21 cellular contexts compared by ENCODE assay signal in genomic region chr12:64522807-64523206, GRCh38.
DNase-seq lines count a peak whose midpoint lies in the region; ATAC-seq and TF ChIP-seq lines count a peak whose summit lies in the region.
"Had no signal": no experiment of that assay in that cellular context is flagged by ENCODE, and none has a peak within 500 bp of the region (broad histone marks: within the 10 kb centered on the region; RNA-seq: fewer than 3 reads in every experiment).

No MANE protein-coding gene starts in this region.

- CTCF ChIA-PET in MCF 10A (lab: Yijun Ruan, JAX), result interaction anchor here (0.7 to 5.1 kb wide), 3 partner anchors 12 to 27 kb away, joined by 3 to 26 read pairs (median 3); no protein-coding TSS in a partner anchor
- CTCF ChIA-PET in SK-N-SH (lab: Yijun Ruan, JAX), result interaction anchor here (1.0 to 1.2 kb wide), 2 partner anchors 18 to 27 kb away, joined by 3 to 5 read pairs; no protein-coding TSS in a partner anchor

- intact Hi-C loops in MCF 10A (cut with micrococcal nuclease), result no loop called here
- intact Hi-C loops in breast epithelium (cut with DNase I; ENCODE audit: low total_unique reads), result no loop called here

- TF ChIP-seq CTCF in MCF 10A (IDR thresholded peaks at IDR 0.05; ENCODE audit: unreplicated experiment) (no peak), breast epithelium (IDR thresholded peaks at IDR 0.05) (no peak), SK-N-SH (IDR thresholded peaks at IDR 0.05) (no peak), fibroblast of mammary gland (conservative IDR thresholded peaks at IDR 0.05; ENCODE audit: control insufficient read depth, insufficient read depth, low read depth, low read length) (no peak), smooth muscle cell (IDR thresholded peaks at IDR 0.05; ENCODE audit: borderline replicate concordance, insufficient read depth, poor library complexity, severe bottlenecking) (no peak)

- peak overlapping the region; percentile 63; the same call in 1 of the 2 replicates for H2AFZ ChIP-seq in SK-N-SH (ENCODE audit: low read depth)
- peak overlapping the region; percentile 81 for H2AFZ ChIP-seq in smooth muscle cell (ENCODE audit: low read depth)

- H3K4me3 ChIP-seq in breast epithelium, result no peak overlapping the region
- H3K4me3 ChIP-seq in SK-N-SH (ENCODE audit: low read depth in 2 of 2, low read length in 1 of 2), result no peak overlapping the region
- no peak overlapping the region for H3K4me3 ChIP-seq in fibroblast of mammary gland (ENCODE audit: control insufficient read depth, low read depth, low read length)
- no peak overlapping the region for H3K4me3 ChIP-seq in smooth muscle cell
- H3K4me3 ChIP-seq: A549, left ventricle myocardium inferior, upper lobe of right lung had no signal

- BruUV-seq in MCF 10A (replicated peaks; lab: Mats Ljungman, UMichigan), result no TSS peak

- H3K9ac ChIP-seq in SK-N-SH (no peak overlapping the region), smooth muscle cell (ENCODE audit: low read depth) (no peak overlapping the region)

- ATAC-seq in HG03520 (IDR thresholded peaks at IDR 0.05; ENCODE audit: unreplicated experiment), result no peak
- ATAC-seq: A549; activated CD8-positive, alpha-beta T cell treated with anti-CD3 and anti-CD28 coated beads, Interleukin-2, amount 10 ng/mL, durations not matched to agents 7 days and 5 days; activated T-cell treated with anti-CD3 and anti-CD28 coated beads, Interleukin-2, amount 50 U/mL, for 4 hours; sciatic nerve; stimulated activated naive CD8-positive, alpha-beta T cell treated with anti-CD3 and anti-CD28 coated beads, Interleukin-15, amount 100 ng/mL, for 72 hours; upper lobe of right lung had no signal

- H3K36me3 ChIP-seq in breast epithelium (no peaks in the 10 kb centered on the region), SK-N-SH (replicated peaks in 1 of 2; ENCODE audit: control insufficient read depth in 1 of 2, insufficient read depth in 2 of 2, low read length in 1 of 2) (no peaks in the 10 kb centered on the region), smooth muscle cell (ENCODE audit: low read depth) (no peaks in the 10 kb centered on the region)
- H3K36me3 ChIP-seq: brain microvascular endothelial cell, left ventricle myocardium inferior, upper lobe of right lung had no signal

- POLR2A ChIA-PET in MCF 10A (lab: Yijun Ruan, JAX), result interaction anchor here (0.6 to 1.9 kb wide), 2 partner anchors 10 to 62 kb away, joined by 3 to 7 read pairs; no protein-coding TSS in a partner anchor
- POLR2A ChIA-PET in SK-N-SH (lab: Yijun Ruan, JAX), result no interaction called here

- no peaks in the 10 kb centered on the region for H3K9me3 ChIP-seq in breast epithelium
- H3K9me3 ChIP-seq in SK-N-SH, result no peaks in the 10 kb centered on the region
- no peaks in the 10 kb centered on the region for H3K9me3 ChIP-seq in smooth muscle cell (replicated peaks; ENCODE audit: low read depth)
- H3K9me3 ChIP-seq: A549, left ventricle myocardium inferior, upper lobe of right lung had no signal

- no peak overlapping the region for H3K4me3 Mint-ChIP-seq in MCF 10A (ENCODE audit: unreplicated experiment)
- H3K4me3 Mint-ChIP-seq: activated CD8-positive, alpha-beta T cell treated with anti-CD3 and anti-CD28 coated beads, Interleukin-2, amount 10 ng/mL, durations not matched to agents 7 days and 5 days; activated T-cell treated with anti-CD3 and anti-CD28 coated beads, Interleukin-2, amount 50 U/mL, for 4 hours; stimulated activated naive CD8-positive, alpha-beta T cell treated with anti-CD3 and anti-CD28 coated beads, Interleukin-15, amount 100 ng/mL, for 72 hours had no signal

- H3K27ac Mint-ChIP-seq in MCF 10A (ENCODE audit: low read depth, unreplicated experiment), result peak overlapping the region; percentile 59

- H4K20me1 ChIP-seq in SK-N-SH (ENCODE audit: insufficient read depth) (no peaks in the 10 kb centered on the region), smooth muscle cell (ENCODE audit: low read depth) (no peaks in the 10 kb centered on the region)

- no peak for TF ChIP-seq RAD21 in SK-N-SH (IDR thresholded peaks at IDR 0.05; ENCODE audit: low read length)

- H3K27me3 Mint-ChIP-seq in MCF 10A (ENCODE audit: insufficient read depth, unreplicated experiment), result no peaks in the 10 kb centered on the region

- no peaks in the 10 kb centered on the region for H3K79me2 ChIP-seq in SK-N-SH (ENCODE audit: insufficient read depth)
- H3K79me2 ChIP-seq in smooth muscle cell (ENCODE audit: low read depth), result no peaks in the 10 kb centered on the region

- DNase-seq in MCF 10A (ENCODE audit: unreplicated experiment), result peak; percentile 10
- DNase-seq in breast epithelium (ENCODE audit: low spot score in 2 of 2), result no peak
- no peak for DNase-seq in SK-N-SH
- peak; percentile 62 for DNase-seq in fibroblast of mammary gland (ENCODE audit: low read depth)
- no peak for DNase-seq in smooth muscle cell (lab: John Stamatoyannopoulos, UW; ENCODE audit: unreplicated experiment)
- DNase-seq in NCI-H1930 (lab: John Stamatoyannopoulos, UW), result no peak
- DNase-seq in RPMI8226, result no peak
- DNase-seq: activated CD8-positive, alpha-beta T cell treated with anti-CD3 and anti-CD28 coated beads, Interleukin-2, amount 10 ng/mL, durations not matched to agents 7 days and 5 days; activated naive CD4-positive, alpha-beta T cell treated with anti-CD3 and anti-CD28 coated beads, Interleukin-2, amount 50 U/mL, for 16 hours; activated T-cell treated with anti-CD3 and anti-CD28 coated beads, Interleukin-2, amount 50 U/mL, for 4 hours; brain microvascular endothelial cell; left ventricle myocardium inferior; NCI-H2081 treated with DMSO at 0.1 percent for 48 hours; NCI-H524; SHP77; stimulated activated CD4-positive, alpha-beta T cell treated with anti-CD3 and anti-CD28 coated beads, Interleukin-1b, Interleukin-23, amount 100 ng/mL, for 48 hours; upper lobe of right lung had no signal

- H3K4me2 ChIP-seq in SK-N-SH (peak overlapping the region; percentile 14; the same call in 1 of the 2 replicates), smooth muscle cell (no peak overlapping the region)
- H3K4me2 ChIP-seq: A549 had no signal

- H3K9me2 ChIP-seq in SK-N-SH, result no peaks in the 10 kb centered on the region

- H3K27ac ChIP-seq in breast epithelium, result no peak overlapping the region
- H3K27ac ChIP-seq in SK-N-SH (ENCODE audit: low read depth in 2 of 2, low read length in 1 of 2), result no peak overlapping the region; a peak in 1 of 4 replicates
- H3K27ac ChIP-seq in smooth muscle cell (ENCODE audit: low read depth), result no peak overlapping the region
- H3K27ac ChIP-seq: brain microvascular endothelial cell, left ventricle myocardium inferior, upper lobe of right lung had no signal

- H3K27me3 ChIP-seq in breast epithelium (no peaks in the 10 kb centered on the region), SK-N-SH (ENCODE audit: insufficient read depth) (no peaks in the 10 kb centered on the region), smooth muscle cell (ENCODE audit: low read depth) (no peaks in the 10 kb centered on the region)
- H3K27me3 ChIP-seq: brain microvascular endothelial cell, upper lobe of right lung had no signal

- H3K4me1 ChIP-seq in breast epithelium, result no peaks in the 10 kb centered on the region
- peaks cover 4 to 14% of the 10 kb centered on the region in 2 experiments; a peak in 2 of 4 replicates for H3K4me1 ChIP-seq in SK-N-SH (ENCODE audit: control insufficient read depth in 1 of 2, insufficient read depth in 2 of 2, low read depth in 1 of 2, low read length in 1 of 2)
- H3K4me1 ChIP-seq in smooth muscle cell (ENCODE audit: low read depth), result no peaks in the 10 kb centered on the region
- H3K4me1 ChIP-seq: left ventricle myocardium inferior, upper lobe of right lung had no signal

- H3F3A ChIP-seq in SK-N-SH (replicated peaks; ENCODE audit: insufficient read depth) (no peaks in the 10 kb centered on the region), smooth muscle cell (ENCODE audit: low read depth) (no peaks in the 10 kb centered on the region)

- TF ChIP-seq EP300 in SK-N-SH (IDR thresholded peaks at IDR 0.05; ENCODE audit: borderline replicate concordance in 1 of 2, low read depth in 1 of 2, low read length in 1 of 2), result no peak

- H3K4me1 Mint-ChIP-seq in MCF 10A (ENCODE audit: insufficient read depth, unreplicated experiment), result peaks cover 6% of the 10 kb centered on the region

- H3K36me3 Mint-ChIP-seq in MCF 10A (ENCODE audit: insufficient read depth, unreplicated experiment), result no peaks in the 10 kb centered on the region

- TF ChIP-seq POLR2A in breast epithelium (IDR thresholded peaks at IDR 0.05), result no peak

- no peaks in the 10 kb centered on the region for H3K9me3 Mint-ChIP-seq in MCF 10A (ENCODE audit: unreplicated experiment)
- H3K9me3 Mint-ChIP-seq: activated T-cell treated with anti-CD3 and anti-CD28 coated beads, Interleukin-2, amount 50 U/mL, for 4 hours; stimulated activated naive CD8-positive, alpha-beta T cell treated with anti-CD3 and anti-CD28 coated beads, Interleukin-15, amount 100 ng/mL, for 72 hours had no signal

- WGBS in SK-N-SH (ENCODE audit: low lambda C conversion rate), result 88% methylated on average over 4 of the region's 4 CpGs
- 73% methylated on average over 4 of the region's 4 CpGs for WGBS in smooth muscle cell (ENCODE audit: low lambda C conversion rate)

TF ChIP-seq in SK-N-SH, 30 proteins besides CTCF, POLR2A, EP300 and RAD21:
- TF ChIP-seq EZH2phosphoT487 (IDR thresholded peaks at IDR 0.05; ENCODE audit: borderline replicate concordance, low read depth), result no peak
- no peak for TF ChIP-seq TCF12 (IDR thresholded peaks at IDR 0.05)
- no peak for TF ChIP-seq FOXM1 (IDR thresholded peaks at IDR 0.05; ENCODE audit: low read depth)
- TF ChIP-seq NRF1 (IDR thresholded peaks at IDR 0.05; ENCODE audit: low read depth, low read length), result no peak
- TF ChIP-seq GATA2 (CRISPR knock-in tag; IDR thresholded peaks at IDR 0.05), result no peak
- 0 out of 2 replicates have a peak, but pooled peaks have one; percentile 14 for TF ChIP-seq FOSL2 (IDR thresholded peaks at IDR 0.05; ENCODE audit: borderline replicate concordance, low read depth)
- no peak for TF ChIP-seq RCOR1 (IDR thresholded peaks at IDR 0.05; ENCODE audit: low read length)

Comparison
In these comparisons a context has a peak if more than half of its experiments do, and no peak if none do; other contexts are left out.
1. DNase-seq: peak in MCF 10A (single experiment) and fibroblast of mammary gland (single experiment); none in breast epithelium (0 of 2), SK-N-SH (single experiment), smooth muscle cell (single experiment), NCI-H1930 (0 of 2) and RPMI8226 (single experiment).